In genomic region chr6:14799928-14800327, GRCh38 we compare ENCODE assay signal across 8 cellular contexts.
DNase-seq lines count a peak whose midpoint lies in the region; ATAC-seq and TF ChIP-seq lines count a peak whose summit lies in the region.

No MANE protein-coding gene starts in this region.

- peak; percentile 88 for ATAC-seq in foreskin keratinocyte
- ATAC-seq in HG03108 (IDR thresholded peaks at IDR 0.05; ENCODE audit: unreplicated experiment): no peak

- DNase-seq in DMS153 (lab: John Stamatoyannopoulos, UW): peak; percentile 18
- DNase-seq in GM23248: peak; percentile 77
- peak; percentile 87 for DNase-seq in NCI-H2029 treated with DMSO at 0.1 percent for 48 hours (lab: John Stamatoyannopoulos, UW)
- peak; percentile 73 for DNase-seq in activated CD4-positive, alpha-beta T cell treated with anti-CD3 and anti-CD28 coated beads, Interleukin-2, amount 10 ng/mL, durations not matched to agents 24 days and 14 days
- DNase-seq in foreskin keratinocyte: peak; percentile 44 to 58
- peak; percentile 52 to 78 for DNase-seq in trophoblast cell
- no peak for DNase-seq in DMS79 treated with DMSO at 0.1 percent for 48 hours (lab: John Stamatoyannopoulos, UW)

- H3K4me3 ChIP-seq in GM23248 (no peak overlapping the region), trophoblast cell (ENCODE audit: low read depth, low read length) (no peak overlapping the region)

- no peak overlapping the region for H2BK120ac ChIP-seq in trophoblast cell (ENCODE audit: insufficient read depth, low read length, poor library complexity)

- no peaks in the 10 kb centered on the region for H3K79me1 ChIP-seq in trophoblast cell (ENCODE audit: low read length)

- H3K23ac ChIP-seq in trophoblast cell (ENCODE audit: low read length): no peak overlapping the region

- no peaks in the 10 kb centered on the region for H3K9me2 ChIP-seq in GM23248 (ENCODE audit: insufficient read depth)

- H2AK5ac ChIP-seq in trophoblast cell (ENCODE audit: low read length): no peak overlapping the region

- no peak overlapping the region for H3K4ac ChIP-seq in trophoblast cell (ENCODE audit: low read depth, low read length)

- peaks cover 6% of the 10 kb centered on the region; the same call in 1 of the 2 replicates for H3K4me1 ChIP-seq in GM23248 (ENCODE audit: insufficient read depth)
- H3K4me1 ChIP-seq in foreskin keratinocyte: peaks cover 11% of the 10 kb centered on the region
- peaks cover 3% of the 10 kb centered on the region in 2 experiments for H3K4me1 ChIP-seq in trophoblast cell (ENCODE audit: control insufficient read depth in 1 of 2, insufficient read depth in 2 of 2, low read length in 2 of 2)

- peaks cover 4% of the 10 kb centered on the region for H3K9me3 Mint-ChIP-seq in activated CD4-positive, alpha-beta T cell treated with anti-CD3 and anti-CD28 coated beads, Interleukin-2, amount 10 ng/mL, durations not matched to agents 24 days and 14 days

- no peak overlapping the region for H3K18ac ChIP-seq in trophoblast cell (ENCODE audit: low read length)

- H2AFZ ChIP-seq in GM23248: no peak overlapping the region
- H2AFZ ChIP-seq in trophoblast cell (ENCODE audit: insufficient read depth, low read length, poor library complexity): no peak overlapping the region

- no peaks in the 10 kb centered on the region for H3K36me3 ChIP-seq in GM23248 (ENCODE audit: low read depth)
- H3K36me3 ChIP-seq in trophoblast cell (ENCODE audit: control insufficient read depth in 1 of 2, insufficient read depth in 2 of 2, low read length in 2 of 2): no peaks in the 10 kb centered on the region

- no peak overlapping the region for H2BK5ac ChIP-seq in trophoblast cell (ENCODE audit: low read depth, low read length, poor library complexity)

- no peak overlapping the region for H2BK12ac ChIP-seq in trophoblast cell (ENCODE audit: low read length)

- no peak overlapping the region for H3K27ac ChIP-seq in GM23248
- no peak overlapping the region for H3K27ac ChIP-seq in foreskin keratinocyte
- no peak overlapping the region for H3K27ac ChIP-seq in trophoblast cell (ENCODE audit: low read depth, low read length)

- H3K9ac ChIP-seq in GM23248 (no peak overlapping the region), trophoblast cell (ENCODE audit: low read length) (no peak overlapping the region)

- H3K14ac ChIP-seq in trophoblast cell (ENCODE audit: low read length): no peak overlapping the region

- no peaks in the 10 kb centered on the region for H3F3A ChIP-seq in GM23248 (ENCODE audit: insufficient read depth)

- H3K79me2 ChIP-seq in GM23248 (ENCODE audit: insufficient read depth) (no peaks in the 10 kb centered on the region), trophoblast cell (ENCODE audit: control insufficient read depth, insufficient read depth, low read length, poor library complexity) (no peaks in the 10 kb centered on the region)

- intact Hi-C loops in activated CD4-positive, alpha-beta T cell treated with anti-CD3 and anti-CD28 coated beads, Interleukin-2, amount 10 ng/mL, durations not matched to agents 24 days and 14 days (cut with micrococcal nuclease): no loop called here

- H4K8ac ChIP-seq in trophoblast cell (ENCODE audit: low read depth, low read length): no peak overlapping the region

- H3K27ac Mint-ChIP-seq in activated CD4-positive, alpha-beta T cell treated with anti-CD3 and anti-CD28 coated beads, Interleukin-2, amount 10 ng/mL, durations not matched to agents 24 days and 14 days: no peak overlapping the region

- peaks cover 12% of the 10 kb centered on the region for H3K4me1 Mint-ChIP-seq in activated CD4-positive, alpha-beta T cell treated with anti-CD3 and anti-CD28 coated beads, Interleukin-2, amount 10 ng/mL, durations not matched to agents 24 days and 14 days

- H4K20me1 ChIP-seq in GM23248 (ENCODE audit: insufficient read depth): no peaks in the 10 kb centered on the region

- H3K4me3 Mint-ChIP-seq in activated CD4-positive, alpha-beta T cell treated with anti-CD3 and anti-CD28 coated beads, Interleukin-2, amount 10 ng/mL, durations not matched to agents 24 days and 14 days: no peak overlapping the region

- H3K9me3 ChIP-seq in GM23248 (ENCODE audit: low read depth) (no peaks in the 10 kb centered on the region), trophoblast cell (ENCODE audit: insufficient read depth, low read depth, low read length) (no peaks in the 10 kb centered on the region)

- in situ Hi-C loops in GM23248 (cut with MboI): no loop called here

- no peaks in the 10 kb centered on the region for H3K27me3 ChIP-seq in GM23248 (replicated peaks; ENCODE audit: insufficient read depth)
- no peaks in the 10 kb centered on the region for H3K27me3 ChIP-seq in foreskin keratinocyte
- H3K27me3 ChIP-seq in trophoblast cell (ENCODE audit: insufficient read depth, low read length): no peaks in the 10 kb centered on the region

- TF ChIP-seq CTCF in foreskin keratinocyte (conservative IDR thresholded peaks at IDR 0.05): no peak

- no peak overlapping the region for H4K91ac ChIP-seq in trophoblast cell (ENCODE audit: low read depth, low read length)

- H3K4me2 ChIP-seq in GM23248 (ENCODE audit: unreplicated experiment): no peak overlapping the region
- no peak overlapping the region for H3K4me2 ChIP-seq in trophoblast cell (ENCODE audit: low read length)

- no peak overlapping the region for H4K12ac ChIP-seq in trophoblast cell (ENCODE audit: low read depth, low read length)

- no peaks in the 10 kb centered on the region for H3K36me3 Mint-ChIP-seq in activated CD4-positive, alpha-beta T cell treated with anti-CD3 and anti-CD28 coated beads, Interleukin-2, amount 10 ng/mL, durations not matched to agents 24 days and 14 days (ENCODE audit: low read depth)

- H3K27me3 Mint-ChIP-seq in activated CD4-positive, alpha-beta T cell treated with anti-CD3 and anti-CD28 coated beads, Interleukin-2, amount 10 ng/mL, durations not matched to agents 24 days and 14 days: peaks cover 4% of the 10 kb centered on the region
